8 cellular contexts compared by ENCODE assay signal in genomic region chr1:15322648-15323350, GRCh38.
DNase-seq lines count a peak whose midpoint lies in the region; ATAC-seq and TF ChIP-seq lines count a peak whose summit lies in the region.
"Had no signal": no experiment of that assay in that cellular context is flagged by ENCODE, and none has a peak within 500 bp of the region (broad histone marks: within the 10 kb centered on the region; RNA-seq: fewer than 3 reads in every experiment).

No MANE protein-coding gene starts in this region.

- H3K4me3 ChIP-seq in GM23338 (no peak overlapping the region), mucosa of rectum (ENCODE audit: low read length in 2 of 2) (peak overlapping the region; percentile 53 to 58)

- H3K4me2 ChIP-seq in GM23338: no peak overlapping the region

- H3K27me3 Mint-ChIP-seq in GM23338 (ENCODE audit: insufficient read depth, low read depth, poor library complexity): peaks cover 7% of the 10 kb centered on the region
- H3K27me3 Mint-ChIP-seq in activated T-helper 17 cell treated with anti-CD3 and anti-CD28 coated beads, Interleukin-2, amount 50 U/mL, for 72 hours: no peaks in the 10 kb centered on the region

- peak; percentile 13; the same call in 2 of the 3 replicates for ATAC-seq in GM23338
- peak; percentile 38 for ATAC-seq in activated T-helper 17 cell treated with anti-CD3 and anti-CD28 coated beads, Interleukin-2, amount 50 U/mL, for 72 hours (replicated peaks)
- ATAC-seq in HG03565 (IDR thresholded peaks at IDR 0.05; ENCODE audit: unreplicated experiment): no peak

- no peak for TF ChIP-seq CTCF in GM23338 (conservative IDR thresholded peaks at IDR 0.05; ENCODE audit: low read depth in 2 of 2)

- H3K27ac Mint-ChIP-seq in GM23338: no peak overlapping the region
- H3K27ac Mint-ChIP-seq in activated T-helper 17 cell treated with anti-CD3 and anti-CD28 coated beads, Interleukin-2, amount 50 U/mL, for 72 hours: no peak overlapping the region
- H3K27ac Mint-ChIP-seq: naive B cell had no signal

- no peaks in the 10 kb centered on the region for H3K36me3 Mint-ChIP-seq in GM23338 (ENCODE audit: low read depth)
- no peaks in the 10 kb centered on the region for H3K36me3 Mint-ChIP-seq in activated T-helper 17 cell treated with anti-CD3 and anti-CD28 coated beads, Interleukin-2, amount 50 U/mL, for 72 hours (ENCODE audit: low read depth)

- no peaks in the 10 kb centered on the region for H3F3A ChIP-seq in GM23338 (replicated peaks; ENCODE audit: low read depth)

- peak overlapping the region in 1 of 2 donors; percentile 67 for H3K9ac ChIP-seq in mucosa of rectum (ENCODE audit: low read depth in 1 of 2, low read length in 2 of 2)

- no peaks in the 10 kb centered on the region for H4K20me1 ChIP-seq in GM23338 (replicated peaks; ENCODE audit: insufficient read depth)

- H3K9me2 ChIP-seq in GM23338 (ENCODE audit: insufficient read depth): no peaks in the 10 kb centered on the region; the same call in 1 of the 2 replicates

- peaks cover 22% of the 10 kb centered on the region; the same call in 1 of the 2 replicates for H3K4me1 ChIP-seq in GM23338 (ENCODE audit: insufficient read depth)
- peaks cover 16 to 21% of the 10 kb centered on the region in 2 donors for H3K4me1 ChIP-seq in mucosa of rectum (ENCODE audit: control insufficient read depth in 2 of 2, insufficient read depth in 2 of 2, low read length in 2 of 2)

- 0 out of 2 replicates have a peak overlapping the region, but pooled peaks have one; percentile 66 for H2AFZ ChIP-seq in GM23338

- DNase-seq in GM23338 (ENCODE audit: low spot score): peak; percentile 28
- peak; percentile 1 for DNase-seq in NCI-H748 treated with DMSO at 0.1 percent for 48 hours (lab: John Stamatoyannopoulos, UW)
- no peak for DNase-seq in NCI-H226
- DNase-seq in SW 1271 (lab: John Stamatoyannopoulos, UW): no peak

- peaks cover 6% of the 10 kb centered on the region; the same call in 1 of the 3 replicates for H3K9me3 Mint-ChIP-seq in GM23338
- no peaks in the 10 kb centered on the region for H3K9me3 Mint-ChIP-seq in activated T-helper 17 cell treated with anti-CD3 and anti-CD28 coated beads, Interleukin-2, amount 50 U/mL, for 72 hours

- H3K9me3 ChIP-seq in mucosa of rectum (ENCODE audit: control insufficient read depth in 2 of 2, low read length in 2 of 2): no peaks in the 10 kb centered on the region

- H3K27ac ChIP-seq in GM23338 (ENCODE audit: low read depth) (no peak overlapping the region), mucosa of rectum (ENCODE audit: low read depth in 2 of 2, low read length in 2 of 2) (peak overlapping the region; percentile 78 to 85)

- H3K27me3 ChIP-seq in GM23338 (ENCODE audit: insufficient read depth) (no peaks in the 10 kb centered on the region), mucosa of rectum (ENCODE audit: control insufficient read depth in 2 of 2, insufficient read depth in 2 of 2, low read length in 2 of 2) (no peaks in the 10 kb centered on the region)

- no peaks in the 10 kb centered on the region for H3K79me2 ChIP-seq in GM23338 (replicated peaks; ENCODE audit: insufficient read depth)

- peaks cover 28% of the 10 kb centered on the region for H3K4me1 Mint-ChIP-seq in GM23338
- H3K4me1 Mint-ChIP-seq in activated T-helper 17 cell treated with anti-CD3 and anti-CD28 coated beads, Interleukin-2, amount 50 U/mL, for 72 hours: no peaks in the 10 kb centered on the region
- H3K4me1 Mint-ChIP-seq: naive B cell had no signal

- H3K36me3 ChIP-seq in GM23338 (ENCODE audit: insufficient read depth): no peaks in the 10 kb centered on the region
- H3K36me3 ChIP-seq in mucosa of rectum (ENCODE audit: control insufficient read depth in 2 of 2, insufficient read depth in 2 of 2, low read length in 2 of 2): no peaks in the 10 kb centered on the region

- no peak overlapping the region for H3K4me3 Mint-ChIP-seq in GM23338
- no peak overlapping the region for H3K4me3 Mint-ChIP-seq in activated T-helper 17 cell treated with anti-CD3 and anti-CD28 coated beads, Interleukin-2, amount 50 U/mL, for 72 hours
- H3K4me3 Mint-ChIP-seq: naive B cell had no signal

TF ChIP-seq in GM23338, 12 proteins besides CTCF, POLR2A, EP300 and RAD21 (continues in another document):
- TF ChIP-seq, protein P1, sequence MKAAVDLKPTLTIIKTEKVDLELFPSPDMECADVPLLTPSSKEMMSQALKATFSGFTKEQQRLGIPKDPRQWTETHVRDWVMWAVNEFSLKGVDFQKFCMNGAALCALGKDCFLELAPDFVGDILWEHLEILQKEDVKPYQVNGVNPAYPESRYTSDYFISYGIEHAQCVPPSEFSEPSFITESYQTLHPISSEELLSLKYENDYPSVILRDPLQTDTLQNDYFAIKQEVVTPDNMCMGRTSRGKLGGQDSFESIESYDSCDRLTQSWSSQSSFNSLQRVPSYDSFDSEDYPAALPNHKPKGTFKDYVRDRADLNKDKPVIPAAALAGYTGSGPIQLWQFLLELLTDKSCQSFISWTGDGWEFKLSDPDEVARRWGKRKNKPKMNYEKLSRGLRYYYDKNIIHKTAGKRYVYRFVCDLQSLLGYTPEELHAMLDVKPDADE (IDR thresholded peaks at IDR 0.05): no peak
- TF ChIP-seq, protein P2, sequence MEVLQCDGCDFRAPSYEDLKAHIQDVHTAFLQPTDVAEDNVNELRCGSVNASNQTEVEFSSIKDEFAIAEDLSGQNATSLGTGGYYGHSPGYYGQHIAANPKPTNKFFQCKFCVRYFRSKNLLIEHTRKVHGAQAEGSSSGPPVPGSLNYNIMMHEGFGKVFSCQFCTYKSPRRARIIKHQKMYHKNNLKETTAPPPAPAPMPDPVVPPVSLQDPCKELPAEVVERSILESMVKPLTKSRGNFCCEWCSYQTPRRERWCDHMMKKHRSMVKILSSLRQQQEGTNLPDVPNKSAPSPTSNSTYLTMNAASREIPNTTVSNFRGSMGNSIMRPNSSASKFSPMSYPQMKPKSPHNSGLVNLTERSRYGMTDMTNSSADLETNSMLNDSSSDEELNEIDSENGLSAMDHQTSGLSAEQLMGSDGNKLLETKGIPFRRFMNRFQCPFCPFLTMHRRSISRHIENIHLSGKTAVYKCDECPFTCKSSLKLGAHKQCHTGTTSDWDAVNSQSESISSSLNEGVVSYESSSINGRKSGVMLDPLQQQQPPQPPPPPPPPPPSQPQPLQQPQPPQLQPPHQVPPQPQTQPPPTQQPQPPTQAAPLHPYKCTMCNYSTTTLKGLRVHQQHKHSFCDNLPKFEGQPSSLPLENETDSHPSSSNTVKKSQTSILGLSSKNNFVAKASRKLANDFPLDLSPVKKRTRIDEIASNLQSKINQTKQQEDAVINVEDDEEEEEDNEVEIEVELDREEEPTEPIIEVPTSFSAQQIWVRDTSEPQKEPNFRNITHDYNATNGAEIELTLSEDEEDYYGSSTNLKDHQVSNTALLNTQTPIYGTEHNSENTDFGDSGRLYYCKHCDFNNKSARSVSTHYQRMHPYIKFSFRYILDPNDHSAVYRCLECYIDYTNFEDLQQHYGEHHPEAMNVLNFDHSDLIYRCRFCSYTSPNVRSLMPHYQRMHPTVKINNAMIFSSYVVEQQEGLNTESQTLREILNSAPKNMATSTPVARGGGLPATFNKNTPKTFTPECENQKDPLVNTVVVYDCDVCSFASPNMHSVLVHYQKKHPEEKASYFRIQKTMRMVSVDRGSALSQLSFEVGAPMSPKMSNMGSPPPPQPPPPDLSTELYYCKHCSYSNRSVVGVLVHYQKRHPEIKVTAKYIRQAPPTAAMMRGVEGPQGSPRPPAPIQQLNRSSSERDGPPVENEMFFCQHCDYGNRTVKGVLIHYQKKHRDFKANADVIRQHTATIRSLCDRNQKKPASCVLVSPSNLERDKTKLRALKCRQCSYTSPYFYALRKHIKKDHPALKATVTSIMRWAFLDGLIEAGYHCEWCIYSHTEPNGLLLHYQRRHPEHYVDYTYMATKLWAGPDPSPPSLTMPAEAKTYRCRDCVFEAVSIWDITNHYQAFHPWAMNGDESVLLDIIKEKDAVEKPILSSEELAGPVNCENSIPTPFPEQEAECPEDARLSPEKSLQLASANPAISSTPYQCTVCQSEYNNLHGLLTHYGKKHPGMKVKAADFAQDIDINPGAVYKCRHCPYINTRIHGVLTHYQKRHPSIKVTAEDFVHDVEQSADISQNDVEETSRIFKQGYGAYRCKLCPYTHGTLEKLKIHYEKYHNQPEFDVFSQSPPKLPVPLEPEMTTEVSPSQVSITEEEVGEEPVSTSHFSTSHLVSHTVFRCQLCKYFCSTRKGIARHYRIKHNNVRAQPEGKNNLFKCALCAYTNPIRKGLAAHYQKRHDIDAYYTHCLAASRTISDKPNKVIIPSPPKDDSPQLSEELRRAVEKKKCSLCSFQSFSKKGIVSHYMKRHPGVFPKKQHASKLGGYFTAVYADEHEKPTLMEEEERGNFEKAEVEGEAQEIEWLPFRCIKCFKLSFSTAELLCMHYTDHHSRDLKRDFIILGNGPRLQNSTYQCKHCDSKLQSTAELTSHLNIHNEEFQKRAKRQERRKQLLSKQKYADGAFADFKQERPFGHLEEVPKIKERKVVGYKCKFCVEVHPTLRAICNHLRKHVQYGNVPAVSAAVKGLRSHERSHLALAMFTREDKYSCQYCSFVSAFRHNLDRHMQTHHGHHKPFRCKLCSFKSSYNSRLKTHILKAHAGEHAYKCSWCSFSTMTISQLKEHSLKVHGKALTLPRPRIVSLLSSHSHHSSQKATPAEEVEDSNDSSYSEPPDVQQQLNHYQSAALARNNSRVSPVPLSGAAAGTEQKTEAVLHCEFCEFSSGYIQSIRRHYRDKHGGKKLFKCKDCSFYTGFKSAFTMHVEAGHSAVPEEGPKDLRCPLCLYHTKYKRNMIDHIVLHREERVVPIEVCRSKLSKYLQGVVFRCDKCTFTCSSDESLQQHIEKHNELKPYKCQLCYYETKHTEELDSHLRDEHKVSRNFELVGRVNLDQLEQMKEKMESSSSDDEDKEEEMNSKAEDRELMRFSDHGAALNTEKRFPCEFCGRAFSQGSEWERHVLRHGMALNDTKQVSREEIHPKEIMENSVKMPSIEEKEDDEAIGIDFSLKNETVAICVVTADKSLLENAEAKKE (CRISPR knock-in tag; IDR thresholded peaks at IDR 0.05): no peak
- TF ChIP-seq NANOG (IDR thresholded peaks at IDR 0.05; ENCODE audit: borderline replicate concordance): no peak

Comparison
In these comparisons a context has a peak if more than half of its experiments do, and no peak if none do; other contexts are left out.
1. DNase-seq: peak in GM23338 (single experiment) and NCI-H748 treated with DMSO at 0.1 percent for 48 hours (single experiment); none in NCI-H226 (single experiment) and SW 1271 (0 of 2).